31 cellular contexts compared by ENCODE assay signal in the genomic region with DNA sequence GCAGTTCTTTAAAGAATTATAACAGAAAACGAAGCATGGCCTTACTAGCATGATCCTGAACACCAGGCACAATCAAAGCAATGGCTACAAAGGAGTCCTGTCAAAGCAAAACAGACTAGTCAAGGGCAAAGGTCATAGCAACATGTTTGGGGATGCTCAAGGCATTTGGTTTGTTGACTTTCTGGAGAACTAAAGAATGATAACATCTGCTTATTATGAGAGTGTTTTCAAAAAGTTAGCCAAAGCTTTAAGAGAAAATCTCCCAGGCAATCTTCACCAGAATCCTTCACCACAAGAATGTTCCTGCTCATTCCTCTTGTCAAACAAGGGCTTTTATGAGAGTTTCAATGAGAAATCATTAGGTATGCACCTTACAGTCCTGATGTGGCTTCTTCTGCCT.
"Had no signal": no experiment of that assay in that cellular context is flagged by ENCODE, and none has a peak within 500 bp of the region (broad histone marks: within the 10 kb centered on the region; RNA-seq: fewer than 3 reads in every experiment).

No MANE protein-coding gene starts in this region.

- H3K36me3 ChIP-seq: heart right ventricle, left lung, ovary, stomach, thyroid gland, upper lobe of left lung, vagina had no signal

- H3K27ac Mint-ChIP-seq: activated naive CD4-positive, alpha-beta T cell treated with anti-CD3 and anti-CD28 coated beads, Interleukin-2, amount 10 ng/mL, durations not matched to agents 7 days and 5 days; activated naive CD8-positive, alpha-beta T cell treated with anti-CD3 and anti-CD28 coated beads, Interleukin-2, amount 10 ng/mL, durations not matched to agents 7 days and 5 days; activated T-helper 1 cell treated with anti-CD3 and anti-CD28 coated beads, Interleukin-12 subunit alpha, Interleukin-12 subunit beta, Interleukin-2, Interleukin-4 antibody, amounts not matched to agents 30 ng/mL and 10 ng/mL and 1 ng/mL, durations not matched to agents 14 hours and 24 hours and 36 hours; effector memory CD8-positive, alpha-beta T cell; progenitor cell of endocrine pancreas; stimulated activated naive B cell treated with anti-CD40 and anti-IgM and Interleukin-4, amounts not matched to agents 10 μg/mL and 1 μg/mL and 100 μg/mL, for 72 hours had no signal

- H3K4me1 Mint-ChIP-seq: activated naive CD8-positive, alpha-beta T cell treated with anti-CD3 and anti-CD28 coated beads, Interleukin-2, amount 10 ng/mL, durations not matched to agents 7 days and 5 days had no signal

- H3K4me3 Mint-ChIP-seq: activated naive CD4-positive, alpha-beta T cell treated with anti-CD3 and anti-CD28 coated beads, Interleukin-2, amount 10 ng/mL, durations not matched to agents 7 days and 5 days; activated naive CD8-positive, alpha-beta T cell treated with anti-CD3 and anti-CD28 coated beads, Interleukin-2, amount 10 ng/mL, durations not matched to agents 7 days and 5 days; activated T-helper 1 cell treated with anti-CD3 and anti-CD28 coated beads, Interleukin-12 subunit alpha, Interleukin-12 subunit beta, Interleukin-2, Interleukin-4 antibody, amounts not matched to agents 30 ng/mL and 10 ng/mL and 1 ng/mL, durations not matched to agents 14 hours and 24 hours and 36 hours; effector memory CD8-positive, alpha-beta T cell; stimulated activated naive B cell treated with anti-CD40 and anti-IgM and Interleukin-4, amounts not matched to agents 10 μg/mL and 1 μg/mL and 100 μg/mL, for 72 hours had no signal

- DNase-seq: activated CD4-positive, alpha-beta T cell treated with anti-CD3 and anti-CD28 coated beads for 4 hours; activated CD4-positive, alpha-beta T cell treated with anti-CD3 and anti-CD28 coated beads, Interleukin-2, amount 50 U/mL, for 4 hours; activated CD8-positive, alpha-beta memory T cell treated with anti-CD3 and anti-CD28 coated beads for 24 hours; activated effector memory CD4-positive, alpha-beta T cell treated with anti-CD3 and anti-CD28 coated beads, Interleukin-2, amount 50 U/mL, for 16 hours; activated naive CD4-positive, alpha-beta T cell treated with anti-CD3 and anti-CD28 coated beads, Interleukin-2, amount 10 ng/mL, durations not matched to agents 7 days and 5 days; activated naive CD8-positive, alpha-beta T cell treated with anti-CD3 and anti-CD28 coated beads, Interleukin-2, amount 10 ng/mL, durations not matched to agents 7 days and 5 days; activated T-cell treated with anti-CD3 and anti-CD28 coated beads, Interleukin-2, amount 50 U/mL, for 1 hour; amniotic stem cell; caudate nucleus; cortex of kidney; effector memory CD8-positive, alpha-beta T cell; foreskin melanocyte; heart right ventricle; left lung; ovary; retina; stimulated activated CD4-positive, alpha-beta T cell treated with anti-CD3 and anti-CD28 coated beads, Interleukin-1b, Interleukin-23, amount 100 ng/mL, for 48 hours; stimulated activated naive B cell treated with anti-CD40 and anti-IgM and Interleukin-4, amounts not matched to agents 10 μg/mL and 1 μg/mL and 100 μg/mL, for 72 hours; stomach; T-helper 9 cell; thyroid gland; upper lobe of left lung had no signal

- H3K4me3 ChIP-seq: heart right ventricle, left lung, ovary, smooth muscle cell, stomach, thyroid gland, upper lobe of left lung, vagina had no signal

- H3K36me3 Mint-ChIP-seq: activated naive CD4-positive, alpha-beta T cell treated with anti-CD3 and anti-CD28 coated beads, Interleukin-2, amount 10 ng/mL, durations not matched to agents 7 days and 5 days; activated naive CD8-positive, alpha-beta T cell treated with anti-CD3 and anti-CD28 coated beads, Interleukin-2, amount 10 ng/mL, durations not matched to agents 7 days and 5 days had no signal

- FAIRE-seq: endothelial cell of umbilical vein, TTC549 had no signal

- H3K27ac ChIP-seq: heart right ventricle, left lung, ovary, stomach, thyroid gland, upper lobe of left lung, vagina, VCaP had no signal

- H3K4me2 ChIP-seq: smooth muscle cell had no signal

- H3K9me3 ChIP-seq: left lung, ovary, stomach, thyroid gland, upper lobe of left lung, vagina had no signal

- H3K4me1 ChIP-seq: heart right ventricle, vagina had no signal

- H3K9me3 Mint-ChIP-seq: activated naive CD4-positive, alpha-beta T cell treated with anti-CD3 and anti-CD28 coated beads, Interleukin-2, amount 10 ng/mL, durations not matched to agents 7 days and 5 days; activated T-helper 1 cell treated with anti-CD3 and anti-CD28 coated beads, Interleukin-12 subunit alpha, Interleukin-12 subunit beta, Interleukin-2, Interleukin-4 antibody, amounts not matched to agents 30 ng/mL and 10 ng/mL and 1 ng/mL, durations not matched to agents 14 hours and 24 hours and 36 hours; effector memory CD8-positive, alpha-beta T cell had no signal

- ATAC-seq: effector memory CD8-positive, alpha-beta T cell; esophagus mucosa; heart right ventricle; left lung; sciatic nerve; stimulated activated naive B cell treated with anti-CD40 and anti-IgM and Interleukin-4, amounts not matched to agents 10 μg/mL and 1 μg/mL and 100 μg/mL, for 72 hours had no signal

- H3K27me3 ChIP-seq: ovary, vagina had no signal
